ENCODE assay signal across 15 cellular contexts in the genomic region with DNA sequence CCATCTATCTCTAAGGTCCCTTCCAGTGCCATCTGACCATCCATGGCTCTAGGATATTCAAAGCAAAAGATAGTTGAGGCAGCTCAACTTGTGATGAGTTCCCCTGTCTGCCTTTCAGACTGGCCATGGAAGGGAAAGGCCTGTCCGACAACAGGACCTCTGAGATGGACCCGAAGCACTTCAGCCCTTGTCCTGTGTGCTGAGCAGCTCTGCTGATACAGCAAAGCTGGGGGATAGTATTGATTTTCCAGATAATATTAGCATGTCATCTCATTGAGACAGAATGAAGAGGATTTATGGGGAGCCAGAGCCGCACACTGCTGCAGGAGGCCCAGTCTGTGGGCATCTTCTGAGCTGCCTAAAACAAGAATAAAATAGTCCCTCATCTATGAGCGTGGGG.
A peak's percentile ranks its signal among the peaks of the same experiment; 100 is the strongest.
DNase-seq lines count a peak whose midpoint lies in the region; ATAC-seq and TF ChIP-seq lines count a peak whose summit lies in the region.
"Had no signal": no experiment of that assay in that cellular context is flagged by ENCODE, and none has a peak within 500 bp of the region (broad histone marks: within the 10 kb centered on the region; RNA-seq: fewer than 3 reads in every experiment).

No MANE protein-coding gene starts in this region.

- H3K4me1 ChIP-seq in IMR-90 (ENCODE audit: control insufficient read depth, insufficient read depth, low read length) (peaks cover 28% of the 10 kb centered on the region), esophagus muscularis mucosa (peaks cover 3 to 36% (median 33%) of the 10 kb centered on the region in 4 donors), lower lobe of right lung (no peaks in the 10 kb centered on the region), transverse colon (no peaks in the 10 kb centered on the region)

- peaks cover 21% of the 10 kb centered on the region for H3K9me1 ChIP-seq in IMR-90 (ENCODE audit: insufficient read depth, low read length)

- H4K5ac ChIP-seq in IMR-90 (ENCODE audit: low read depth, low read length), result peak overlapping the region; percentile 76

- TF ChIP-seq RAD21 in IMR-90 (IDR thresholded peaks at IDR 0.05; ENCODE audit: low read length), result no peak

- TF ChIP-seq EP300 in esophagus muscularis mucosa (IDR thresholded peaks at IDR 0.05) (no peak), transverse colon (IDR thresholded peaks at IDR 0.05; ENCODE audit: low read depth) (no peak)

- TF ChIP-seq CTCF in IMR-90 (conservative IDR thresholded peaks at IDR 0.05; ENCODE audit: low read depth, low read length) (no peak), esophagus muscularis mucosa (IDR thresholded peaks at IDR 0.05) (no peak), lower lobe of right lung (IDR thresholded peaks at IDR 0.05) (no peak), transverse colon (IDR thresholded peaks at IDR 0.05) (no peak)

- ATAC-seq in IMR-90 (ENCODE audit: low read depth) (peak; percentile 47; the same call in 1 of the 2 replicates), lower lobe of right lung (no peak), HG03432 (IDR thresholded peaks at IDR 0.05; ENCODE audit: unreplicated experiment) (no peak), GM21515 (IDR thresholded peaks at IDR 0.05; ENCODE audit: unreplicated experiment) (no peak)
- ATAC-seq: GM12878, HCT116 had no signal

- no peak for TF ChIP-seq POLR2A in IMR-90 (IDR thresholded peaks at IDR 0.05; ENCODE audit: low read depth, low read length)
- TF ChIP-seq POLR2A in esophagus muscularis mucosa (IDR thresholded peaks at IDR 0.05; ENCODE audit: low read depth), result no peak
- TF ChIP-seq POLR2A in transverse colon (IDR thresholded peaks at IDR 0.05), result no peak

- no peaks in the 10 kb centered on the region for H3K9me3 ChIP-seq in IMR-90 (ENCODE audit: control insufficient read depth, insufficient read depth, low read length)
- no peaks in the 10 kb centered on the region for H3K9me3 ChIP-seq in esophagus muscularis mucosa
- H3K9me3 ChIP-seq in lower lobe of right lung, result no peaks in the 10 kb centered on the region
- no peaks in the 10 kb centered on the region for H3K9me3 ChIP-seq in transverse colon
- H3K9me3 ChIP-seq: BE2C had no signal

- H3K4me2 ChIP-seq in IMR-90 (ENCODE audit: low read depth, low read length), result no peak overlapping the region

- peak overlapping the region; percentile 73 for H2BK20ac ChIP-seq in IMR-90 (ENCODE audit: low read depth, low read length)

- H3K79me1 ChIP-seq in IMR-90 (ENCODE audit: low read depth in 1 of 2, low read length in 2 of 2), result peaks cover 0 to 22% of the 10 kb centered on the region in 2 experiments; a peak in 1 of 4 replicates

- peak overlapping the region; percentile 80 for H3K18ac ChIP-seq in IMR-90 (ENCODE audit: low read depth, low read length)

- H2AK9ac ChIP-seq in IMR-90 (replicated peaks; ENCODE audit: low read depth, low read length, poor library complexity), result no peak overlapping the region

- H4K8ac ChIP-seq in IMR-90 (ENCODE audit: low read depth in 2 of 2, low read length in 2 of 2), result peak overlapping the region; percentile 56 to 68; a peak in 3 of 4 replicates

- peak overlapping the region; percentile 75 for H3K14ac ChIP-seq in IMR-90 (replicated peaks; ENCODE audit: low read depth, low read length)

- intact Hi-C loops in IMR-90 (cut with micrococcal nuclease), result no loop called here
- intact Hi-C loops in esophagus muscularis mucosa (cut with DNase I), result no loop called here
- intact Hi-C loops in lower lobe of right lung (cut with DNase I), result no loop called here
- intact Hi-C loops in transverse colon (cut with DNase I; ENCODE audit: low total_unique reads), result no loop called here

- CTCF ChIA-PET in IMR-90 (lab: Yijun Ruan, JAX), result no interaction called here
- CTCF ChIA-PET in activated CD4-positive, alpha-beta T cell treated with anti-CD3 and anti-CD28 coated beads, Interleukin-2, amount 10 ng/mL, durations not matched to agents 7 days and 5 days (lab: Charles Lee), result no interaction called here

- H3K27me3 ChIP-seq in IMR-90 (ENCODE audit: control insufficient read depth, insufficient read depth, low read length) (no peaks in the 10 kb centered on the region), esophagus muscularis mucosa (no peaks in the 10 kb centered on the region), lower lobe of right lung (ENCODE audit: low read depth) (no peaks in the 10 kb centered on the region), transverse colon (no peaks in the 10 kb centered on the region)
- H3K27me3 ChIP-seq: BE2C had no signal

- in situ Hi-C loops in IMR-90 (cut with MboI; ENCODE audit: low sequenced_read_pairs), result no loop called here
- in situ Hi-C loops in transverse colon (cut with MboI; ENCODE audit: low pct_ligation_motif_present in 1 of 4, low pct_unique_long_range_greater_than_20kb in 1 of 4, low sequenced_read_pairs in 3 of 4), result no loop called here

- H3K4me3 ChIP-seq in IMR-90 (ENCODE audit: insufficient read depth, low read depth, low read length) (no peak overlapping the region), esophagus muscularis mucosa (no peak overlapping the region), lower lobe of right lung (no peak overlapping the region), transverse colon (no peak overlapping the region)
- H3K4me3 ChIP-seq: GM12878, GM23248 had no signal

- H3K4me1 Mint-ChIP-seq in activated CD4-positive, alpha-beta T cell treated with anti-CD3 and anti-CD28 coated beads, Interleukin-2, amount 10 ng/mL, durations not matched to agents 7 days and 5 days, result no peaks in the 10 kb centered on the region
- H3K4me1 Mint-ChIP-seq: CD4-positive, alpha-beta memory T cell had no signal

- H3K27ac ChIP-seq in IMR-90 (ENCODE audit: insufficient read depth, low read length) (peak overlapping the region; percentile 48), esophagus muscularis mucosa (replicated peaks in 1 of 4) (peak overlapping the region; percentile 48 to 59 (median 53)), lower lobe of right lung (peak overlapping the region; percentile 53), transverse colon (peak overlapping the region in 3 of 4 donors; percentile 14 to 30 (median 24))
- H3K27ac ChIP-seq: C4-2B, GM23248 had no signal

- peak overlapping the region; percentile 31; the same call in 1 of the 2 replicates for H3K9ac ChIP-seq in IMR-90 (ENCODE audit: low read depth, low read length)
- H3K9ac ChIP-seq: GM23248 had no signal

- BruUV-seq in IMR-90 (replicated peaks; lab: Mats Ljungman, UMichigan), result no TSS peak

- peak overlapping the region; percentile 91 for H3K4ac ChIP-seq in IMR-90 (ENCODE audit: low read depth, low read length)

- peak overlapping the region; percentile 76; the same call in 1 of the 2 replicates for H3K23ac ChIP-seq in IMR-90 (ENCODE audit: low read depth, low read length)

- POLR2A ChIA-PET in IMR-90 (lab: Charles Lee; ENCODE audit: unreplicated experiment), result no interaction called here
- POLR2A ChIA-PET in activated CD4-positive, alpha-beta T cell treated with anti-CD3 and anti-CD28 coated beads, Interleukin-2, amount 10 ng/mL, durations not matched to agents 7 days and 5 days (lab: Charles Lee), result no interaction called here

- no peaks in the 10 kb centered on the region for H3K36me3 Mint-ChIP-seq in activated CD4-positive, alpha-beta T cell treated with anti-CD3 and anti-CD28 coated beads, Interleukin-2, amount 10 ng/mL, durations not matched to agents 7 days and 5 days (ENCODE audit: low read depth)
- H3K36me3 Mint-ChIP-seq: CD4-positive, alpha-beta memory T cell had no signal

- H3K27ac Mint-ChIP-seq in activated CD4-positive, alpha-beta T cell treated with anti-CD3 and anti-CD28 coated beads, Interleukin-2, amount 10 ng/mL, durations not matched to agents 7 days and 5 days, result no peak overlapping the region

- no peaks in the 10 kb centered on the region for H3K27me3 Mint-ChIP-seq in activated CD4-positive, alpha-beta T cell treated with anti-CD3 and anti-CD28 coated beads, Interleukin-2, amount 10 ng/mL, durations not matched to agents 7 days and 5 days
- H3K27me3 Mint-ChIP-seq: CD4-positive, alpha-beta memory T cell had no signal

- dilution Hi-C loops in IMR-90 (cut with HindIII; ENCODE audit: low sequenced_read_pairs, unreplicated experiment), result no loop called here

- H3K4me3 Mint-ChIP-seq in activated CD4-positive, alpha-beta T cell treated with anti-CD3 and anti-CD28 coated beads, Interleukin-2, amount 10 ng/mL, durations not matched to agents 7 days and 5 days, result no peak overlapping the region
- H3K4me3 Mint-ChIP-seq: CD4-positive, alpha-beta memory T cell had no signal

- peak overlapping the region; percentile 76 for H2BK5ac ChIP-seq in IMR-90 (ENCODE audit: low read depth, low read length, poor library complexity, severe bottlenecking)

- peak overlapping the region; percentile 95 for H2AK5ac ChIP-seq in IMR-90 (ENCODE audit: low read depth, low read length)

- H3K56ac ChIP-seq in IMR-90 (ENCODE audit: extremely low read depth, insufficient read depth, low read length), result no peak overlapping the region

- H3K36me3 ChIP-seq in IMR-90 (ENCODE audit: control insufficient read depth, insufficient read depth, low read length) (no peaks in the 10 kb centered on the region), esophagus muscularis mucosa (no peaks in the 10 kb centered on the region), lower lobe of right lung (no peaks in the 10 kb centered on the region), transverse colon (no peaks in the 10 kb centered on the region)
- H3K36me3 ChIP-seq: BE2C had no signal

- DNase-seq in IMR-90 (no peak), esophagus muscularis mucosa (ENCODE audit: extremely low spot score) (no peak), lower lobe of right lung (no peak), transverse colon (no peak), occipital lobe (lab: John Stamatoyannopoulos, UW) (no peak)
- DNase-seq in activated CD4-positive, alpha-beta T cell treated with anti-CD3 and anti-CD28 coated beads, Interleukin-2, amount 10 ng/mL, durations not matched to agents 7 days and 5 days, result no peak
- DNase-seq: BE2C; CD4-positive, alpha-beta memory T cell; DMS79 had no signal

- peak overlapping the region; percentile 71 for H2BK15ac ChIP-seq in IMR-90 (ENCODE audit: low read depth, low read length)

- peak overlapping the region; percentile 67 for H2AFZ ChIP-seq in IMR-90 (replicated peaks; ENCODE audit: low read length, poor library complexity)
- H2AFZ ChIP-seq: GM23248 had no signal

- peak overlapping the region; percentile 85 for H4K91ac ChIP-seq in IMR-90 (ENCODE audit: insufficient read depth, low read depth, low read length)

- 92% methylated on average over 2 of the region's 4 CpGs; no CpG with 5 or more reads in 1 of the 2 experiments for WGBS in IMR-90 (ENCODE audit: extremely low coverage in 2 of 2, insufficient read length in 1 of 2), 2 experiments
- WGBS in esophagus muscularis mucosa, result 89% methylated on average over 3 of the region's 4 CpGs
- 80 to 93% methylated on average over 1 to 4 of the region's 4 CpGs for WGBS in transverse colon (ENCODE audit: low coverage in 1 of 2), 2 donors

- H3K9me3 Mint-ChIP-seq in activated CD4-positive, alpha-beta T cell treated with anti-CD3 and anti-CD28 coated beads, Interleukin-2, amount 10 ng/mL, durations not matched to agents 7 days and 5 days, result no peaks in the 10 kb centered on the region
- H3K9me3 Mint-ChIP-seq: CD4-positive, alpha-beta memory T cell had no signal

- H2BK120ac ChIP-seq in IMR-90 (ENCODE audit: low read depth, low read length), result peak overlapping the region; percentile 81

- H4K20me1 ChIP-seq in IMR-90 (ENCODE audit: insufficient read depth, low read length), result no peaks in the 10 kb centered on the region

TF ChIP-seq in IMR-90, 13 proteins besides CTCF, POLR2A, EP300 and RAD21:
- no peak for TF ChIP-seq CEBPB (IDR thresholded peaks at IDR 0.05; ENCODE audit: low read depth, low read length)
